1 cellular context compared by ENCODE assay signal in the genomic region with DNA sequence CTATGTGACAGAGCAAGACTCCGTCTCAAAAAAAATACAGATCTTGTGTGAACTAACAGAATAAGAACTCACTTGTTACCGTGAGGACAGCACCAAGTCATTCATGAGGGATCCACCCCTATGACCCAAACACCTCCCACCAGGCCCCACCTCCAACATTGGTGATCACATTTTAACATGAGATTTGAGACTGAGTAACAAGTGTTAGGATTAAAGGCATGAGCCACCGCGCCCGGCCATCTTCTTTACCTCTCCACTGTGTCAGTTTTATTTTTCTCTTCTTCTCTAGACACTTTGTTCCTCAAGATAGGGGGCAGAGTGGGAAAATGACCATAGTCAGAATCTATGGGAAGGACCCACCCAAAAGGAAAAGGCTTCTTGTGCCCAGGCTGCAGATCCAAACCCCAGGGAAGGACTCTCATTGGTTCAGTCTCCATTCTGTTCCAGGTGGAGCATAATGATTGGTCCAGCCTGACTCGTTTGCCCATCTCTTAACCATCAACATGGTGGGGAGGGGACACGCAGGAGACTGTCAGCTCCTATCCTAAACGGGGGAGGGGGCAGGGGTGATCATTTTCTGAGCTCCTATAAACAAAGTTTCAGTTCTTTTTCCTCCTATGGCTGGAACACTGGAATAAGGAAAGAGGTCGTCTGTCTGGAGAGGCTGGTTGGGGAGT.
TF ChIP-seq lines count a peak whose summit lies in the region.

No MANE protein-coding gene starts in this region.

TF ChIP-seq in H1, 55 proteins besides CTCF, POLR2A, EP300 and RAD21:
- TF ChIP-seq SIX5 (IDR thresholded peaks at IDR 0.05; ENCODE audit: low read depth, low read length) (no peak), SP4 (IDR thresholded peaks at IDR 0.05; ENCODE audit: low read length) (0 out of 2 replicates have a peak, but pooled peaks have one; percentile 1)
